Comparison of ENCODE assay signal across 2 cellular contexts in the genomic region with DNA sequence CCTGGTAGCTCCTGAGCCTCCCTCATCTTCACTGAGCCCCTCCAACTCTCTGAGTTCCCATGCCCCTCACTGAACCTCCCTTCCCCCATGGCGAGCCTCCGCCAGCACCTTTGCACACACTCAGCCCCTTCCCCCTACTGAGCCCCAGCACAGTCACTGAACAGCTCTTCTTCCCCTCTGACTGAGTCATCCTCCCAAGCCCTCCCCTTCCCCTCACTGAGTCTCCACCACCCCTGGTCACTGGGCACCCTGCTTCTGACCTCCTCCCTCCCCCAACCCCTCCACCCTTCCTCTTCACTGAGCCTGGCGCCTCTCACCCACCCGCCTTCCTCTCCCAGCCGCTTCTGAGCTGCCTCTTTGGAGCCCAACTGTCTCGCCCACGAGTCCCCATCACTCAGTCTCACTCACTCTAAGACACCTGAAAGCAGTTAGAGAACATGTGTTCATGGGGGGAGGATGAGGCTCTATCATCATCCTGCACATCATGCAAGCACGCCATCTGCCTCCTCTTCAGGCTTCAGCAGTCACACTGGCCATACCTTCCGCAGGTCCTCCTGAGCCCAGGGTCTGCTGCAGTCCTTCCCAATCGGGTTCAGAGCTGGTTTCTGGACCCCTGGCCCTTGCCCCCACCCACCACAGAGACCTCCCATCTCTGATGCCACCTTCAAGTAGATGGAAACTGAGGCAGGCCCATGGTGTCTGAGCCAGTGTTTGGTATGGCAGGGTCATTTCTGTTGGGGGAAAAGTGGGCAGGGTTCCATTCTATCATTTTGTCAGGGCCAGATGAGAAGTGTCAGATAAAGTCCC.
TF ChIP-seq lines count a peak whose summit lies in the region.

No MANE protein-coding gene starts in this region.

TF ChIP-seq in HEK293, 187 proteins besides CTCF, POLR2A, EP300 and RAD21 (continues in another document):
- peak; percentile 44; the same call in 1 of the 2 replicates for TF ChIP-seq ZNF449 (tag by site-specific recombination; IDR thresholded peaks at IDR 0.05)
- TF ChIP-seq ZNF791 (tag by site-specific recombination; IDR thresholded peaks at IDR 0.05) = no peak
- TF ChIP-seq ZNF664 (tag by site-specific recombination; IDR thresholded peaks at IDR 0.05) = no peak
- TF ChIP-seq ZNF248 (tag by site-specific recombination; IDR thresholded peaks at IDR 0.05) = no peak
- TF ChIP-seq ZNF394 (tag by site-specific recombination; IDR thresholded peaks at IDR 0.05; ENCODE audit: borderline replicate concordance) = no peak
- TF ChIP-seq ZNF292 (tag by site-specific recombination; IDR thresholded peaks at IDR 0.05; ENCODE audit: borderline replicate concordance, low read depth) = no peak
- TF ChIP-seq SP7 (tag by site-specific recombination; IDR thresholded peaks at IDR 0.05) = peak; percentile 34
- peak; percentile 97 for TF ChIP-seq ZNF398 (tag by site-specific recombination; IDR thresholded peaks at IDR 0.05)
- 0 out of 2 replicates have a peak, but pooled peaks have one; percentile 45 for TF ChIP-seq ZNF169 (tag by site-specific recombination; IDR thresholded peaks at IDR 0.05)
- TF ChIP-seq ZNF16 (tag by site-specific recombination; IDR thresholded peaks at IDR 0.05; ENCODE audit: low read depth) = no peak
- TF ChIP-seq ZIC2 (tag by site-specific recombination; IDR thresholded peaks at IDR 0.05) = peak; percentile 19; the same call in 1 of the 2 replicates
- TF ChIP-seq ZNF341 (tag by site-specific recombination; IDR thresholded peaks at IDR 0.05; ENCODE audit: low read depth) = no peak
- TF ChIP-seq GFI1B (tag by site-specific recombination; IDR thresholded peaks at IDR 0.05) = no peak
- TF ChIP-seq ZNF830 (tag by site-specific recombination; IDR thresholded peaks at IDR 0.05; ENCODE audit: low read depth) = no peak
- no peak for TF ChIP-seq ZNF677 (tag by site-specific recombination; IDR thresholded peaks at IDR 0.05)
- peak; percentile 76 for TF ChIP-seq ZFHX2 (tag by site-specific recombination; conservative IDR thresholded peaks at IDR 0.05)
- peak; percentile 37 for TF ChIP-seq SP2 (tag by site-specific recombination; IDR thresholded peaks at IDR 0.05)
- TF ChIP-seq, protein P1, sequence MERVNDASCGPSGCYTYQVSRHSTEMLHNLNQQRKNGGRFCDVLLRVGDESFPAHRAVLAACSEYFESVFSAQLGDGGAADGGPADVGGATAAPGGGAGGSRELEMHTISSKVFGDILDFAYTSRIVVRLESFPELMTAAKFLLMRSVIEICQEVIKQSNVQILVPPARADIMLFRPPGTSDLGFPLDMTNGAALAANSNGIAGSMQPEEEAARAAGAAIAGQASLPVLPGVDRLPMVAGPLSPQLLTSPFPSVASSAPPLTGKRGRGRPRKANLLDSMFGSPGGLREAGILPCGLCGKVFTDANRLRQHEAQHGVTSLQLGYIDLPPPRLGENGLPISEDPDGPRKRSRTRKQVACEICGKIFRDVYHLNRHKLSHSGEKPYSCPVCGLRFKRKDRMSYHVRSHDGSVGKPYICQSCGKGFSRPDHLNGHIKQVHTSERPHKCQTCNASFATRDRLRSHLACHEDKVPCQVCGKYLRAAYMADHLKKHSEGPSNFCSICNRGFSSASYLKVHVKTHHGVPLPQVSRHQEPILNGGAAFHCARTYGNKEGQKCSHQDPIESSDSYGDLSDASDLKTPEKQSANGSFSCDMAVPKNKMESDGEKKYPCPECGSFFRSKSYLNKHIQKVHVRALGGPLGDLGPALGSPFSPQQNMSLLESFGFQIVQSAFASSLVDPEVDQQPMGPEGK (tag by site-specific recombination; IDR thresholded peaks at IDR 0.05) = peak; percentile 51
- TF ChIP-seq REPIN1 (tag by site-specific recombination; IDR thresholded peaks at IDR 0.05; ENCODE audit: low read depth) = no peak
- TF ChIP-seq KLF8 (tag by site-specific recombination; IDR thresholded peaks at IDR 0.05) = no peak
- TF ChIP-seq, protein P2, sequence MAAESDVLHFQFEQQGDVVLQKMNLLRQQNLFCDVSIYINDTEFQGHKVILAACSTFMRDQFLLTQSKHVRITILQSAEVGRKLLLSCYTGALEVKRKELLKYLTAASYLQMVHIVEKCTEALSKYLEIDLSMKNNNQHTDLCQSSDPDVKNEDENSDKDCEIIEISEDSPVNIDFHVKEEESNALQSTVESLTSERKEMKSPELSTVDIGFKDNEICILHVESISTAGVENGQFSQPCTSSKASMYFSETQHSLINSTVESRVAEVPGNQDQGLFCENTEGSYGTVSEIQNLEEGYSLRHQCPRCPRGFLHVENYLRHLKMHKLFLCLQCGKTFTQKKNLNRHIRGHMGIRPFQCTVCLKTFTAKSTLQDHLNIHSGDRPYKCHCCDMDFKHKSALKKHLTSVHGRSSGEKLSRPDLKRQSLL (tag by site-specific recombination; IDR thresholded peaks at IDR 0.05) = peak; percentile 74; the same call in 1 of the 2 replicates
- no peak for TF ChIP-seq GLI4 (tag by site-specific recombination; IDR thresholded peaks at IDR 0.05)
- no peak for TF ChIP-seq ZNF211 (tag by site-specific recombination; IDR thresholded peaks at IDR 0.05; ENCODE audit: low read depth)
- TF ChIP-seq ZNF354C (tag by site-specific recombination; IDR thresholded peaks at IDR 0.05; ENCODE audit: borderline replicate concordance, low read depth) = no peak
- TF ChIP-seq GLIS2 (tag by site-specific recombination; IDR thresholded peaks at IDR 0.05) = peak; percentile 57; the same call in 1 of the 2 replicates
- TF ChIP-seq EGR2 (tag by site-specific recombination; IDR thresholded peaks at IDR 0.05; ENCODE audit: low read depth) = peak; percentile 85
- 0 out of 2 replicates have a peak, but pooled peaks have one; percentile 26 for TF ChIP-seq KLF1 (tag by site-specific recombination; IDR thresholded peaks at IDR 0.05)

TF ChIP-seq in WTC11, 78 proteins besides CTCF, POLR2A, EP300 and RAD21 (continued from another document):
- TF ChIP-seq ZNF512 (CRISPR knock-in tag; IDR thresholded peaks at IDR 0.05; ENCODE audit: borderline replicate concordance) = no peak
- TF ChIP-seq GABPB1 (CRISPR knock-in tag; IDR thresholded peaks at IDR 0.05) = peak; percentile 20; the same call in 1 of the 2 replicates
- TF ChIP-seq TEAD4 (CRISPR knock-in tag; IDR thresholded peaks at IDR 0.05) = no peak
